1 cellular context compared by ENCODE assay signal in the genomic region with DNA sequence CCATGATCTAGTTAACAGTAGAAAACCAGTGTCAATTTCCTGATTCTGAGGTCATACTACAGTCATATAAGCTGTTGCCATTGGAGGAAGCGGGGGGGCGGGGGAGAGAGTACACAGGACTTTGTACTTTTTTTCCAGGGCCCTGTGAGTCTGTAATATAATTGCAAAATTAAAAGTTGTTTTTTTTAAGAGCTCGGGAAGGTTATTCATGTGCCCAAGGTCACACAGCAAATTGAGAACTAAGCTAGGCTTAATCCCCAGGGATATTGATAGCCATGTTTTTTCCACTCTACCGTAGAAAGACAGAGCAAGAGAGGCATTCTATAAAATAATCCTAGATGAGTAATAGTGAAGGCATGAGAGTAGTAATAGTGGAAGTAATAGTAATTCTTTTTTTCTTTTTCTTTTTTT.
A peak's percentile ranks its signal among the peaks of the same experiment; 100 is the strongest.
TF ChIP-seq lines count a peak whose summit lies in the region.

No MANE protein-coding gene starts in this region.

TF ChIP-seq in HepG2, 621 proteins besides CTCF, POLR2A, EP300 and RAD21 (continued from another document and continues in another):
- TF ChIP-seq, protein P1, sequence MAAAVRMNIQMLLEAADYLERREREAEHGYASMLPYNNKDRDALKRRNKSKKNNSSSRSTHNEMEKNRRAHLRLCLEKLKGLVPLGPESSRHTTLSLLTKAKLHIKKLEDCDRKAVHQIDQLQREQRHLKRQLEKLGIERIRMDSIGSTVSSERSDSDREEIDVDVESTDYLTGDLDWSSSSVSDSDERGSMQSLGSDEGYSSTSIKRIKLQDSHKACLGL (CRISPR knock-in tag; IDR thresholded peaks at IDR 0.05) = no peak
- TF ChIP-seq SP4 (CRISPR knock-in tag; IDR thresholded peaks at IDR 0.05) = no peak
- no peak for TF ChIP-seq KDM6A (CRISPR knock-in tag; IDR thresholded peaks at IDR 0.05; ENCODE audit: low read depth)
- TF ChIP-seq BRD4 (CRISPR knock-in tag; IDR thresholded peaks at IDR 0.05) = no peak
- no peak for TF ChIP-seq JARID2 (CRISPR knock-in tag; IDR thresholded peaks at IDR 0.05; ENCODE audit: insufficient replicate concordance)
- TF ChIP-seq ZNF878 (CRISPR knock-in tag; IDR thresholded peaks at IDR 0.05) = no peak
- no peak for TF ChIP-seq SETDB1 (CRISPR knock-in tag; IDR thresholded peaks at IDR 0.05; ENCODE audit: borderline replicate concordance)
- TF ChIP-seq FOXO4 (CRISPR knock-in tag; conservative IDR thresholded peaks at IDR 0.05) = no peak
- no peak for TF ChIP-seq ZIK1 (CRISPR knock-in tag; IDR thresholded peaks at IDR 0.05; ENCODE audit: borderline replicate concordance, low read depth)
- no peak for TF ChIP-seq NFATC3 (CRISPR knock-in tag; IDR thresholded peaks at IDR 0.05)
- no peak for TF ChIP-seq ZNF691 (CRISPR knock-in tag; IDR thresholded peaks at IDR 0.05; ENCODE audit: borderline replicate concordance, low read depth)
- no peak for TF ChIP-seq ZNF256 (CRISPR knock-in tag; conservative IDR thresholded peaks at IDR 0.05)
- TF ChIP-seq ZBTB20 (CRISPR knock-in tag; IDR thresholded peaks at IDR 0.05; ENCODE audit: borderline replicate concordance, low read depth) = no peak
- TF ChIP-seq KMT2A (CRISPR knock-in tag; IDR thresholded peaks at IDR 0.05) = no peak
- no peak for TF ChIP-seq ATM (IDR thresholded peaks at IDR 0.05; ENCODE audit: borderline replicate concordance)
- no peak for TF ChIP-seq ZNF101 (CRISPR knock-in tag; IDR thresholded peaks at IDR 0.05; ENCODE audit: borderline replicate concordance, low read depth)
- TF ChIP-seq REL (CRISPR knock-in tag; conservative IDR thresholded peaks at IDR 0.05) = no peak
- TF ChIP-seq ZNF891 (CRISPR knock-in tag; IDR thresholded peaks at IDR 0.05) = no peak
- no peak for TF ChIP-seq ZNF557 (CRISPR knock-in tag; IDR thresholded peaks at IDR 0.05)
- no peak for TF ChIP-seq ATRX (CRISPR knock-in tag; IDR thresholded peaks at IDR 0.05; ENCODE audit: borderline replicate concordance)
- no peak for TF ChIP-seq U2AF2 (IDR thresholded peaks at IDR 0.05; ENCODE audit: low read depth, low read length)
- 0 out of 2 replicates have a peak, but pooled peaks have one; percentile 13 for TF ChIP-seq SP5 (CRISPR knock-in tag; IDR thresholded peaks at IDR 0.05; ENCODE audit: borderline replicate concordance, low read depth)
- TF ChIP-seq ZBTB8A (CRISPR knock-in tag; IDR thresholded peaks at IDR 0.05; ENCODE audit: borderline replicate concordance, low read depth) = no peak
- TF ChIP-seq, protein P2, sequence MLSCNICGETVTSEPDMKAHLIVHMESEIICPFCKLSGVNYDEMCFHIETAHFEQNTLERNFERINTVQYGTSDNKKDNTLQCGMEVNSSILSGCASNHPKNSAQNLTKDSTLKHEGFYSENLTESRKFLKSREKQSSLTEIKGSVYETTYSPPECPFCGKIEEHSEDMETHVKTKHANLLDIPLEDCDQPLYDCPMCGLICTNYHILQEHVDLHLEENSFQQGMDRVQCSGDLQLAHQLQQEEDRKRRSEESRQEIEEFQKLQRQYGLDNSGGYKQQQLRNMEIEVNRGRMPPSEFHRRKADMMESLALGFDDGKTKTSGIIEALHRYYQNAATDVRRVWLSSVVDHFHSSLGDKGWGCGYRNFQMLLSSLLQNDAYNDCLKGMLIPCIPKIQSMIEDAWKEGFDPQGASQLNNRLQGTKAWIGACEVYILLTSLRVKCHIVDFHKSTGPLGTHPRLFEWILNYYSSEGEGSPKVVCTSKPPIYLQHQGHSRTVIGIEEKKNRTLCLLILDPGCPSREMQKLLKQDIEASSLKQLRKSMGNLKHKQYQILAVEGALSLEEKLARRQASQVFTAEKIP (CRISPR knock-in tag; IDR thresholded peaks at IDR 0.05; ENCODE audit: borderline replicate concordance) = no peak
- TF ChIP-seq HNF4A (CRISPR knock-in tag; IDR thresholded peaks at IDR 0.05) = peak; percentile 56; the same call in 1 of the 2 replicates
- TF ChIP-seq, protein P3, sequence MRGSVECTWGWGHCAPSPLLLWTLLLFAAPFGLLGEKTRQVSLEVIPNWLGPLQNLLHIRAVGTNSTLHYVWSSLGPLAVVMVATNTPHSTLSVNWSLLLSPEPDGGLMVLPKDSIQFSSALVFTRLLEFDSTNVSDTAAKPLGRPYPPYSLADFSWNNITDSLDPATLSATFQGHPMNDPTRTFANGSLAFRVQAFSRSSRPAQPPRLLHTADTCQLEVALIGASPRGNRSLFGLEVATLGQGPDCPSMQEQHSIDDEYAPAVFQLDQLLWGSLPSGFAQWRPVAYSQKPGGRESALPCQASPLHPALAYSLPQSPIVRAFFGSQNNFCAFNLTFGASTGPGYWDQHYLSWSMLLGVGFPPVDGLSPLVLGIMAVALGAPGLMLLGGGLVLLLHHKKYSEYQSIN (CRISPR knock-in tag; IDR thresholded peaks at IDR 0.05; ENCODE audit: borderline replicate concordance) = no peak
- no peak for TF ChIP-seq ZFP37 (CRISPR knock-in tag; IDR thresholded peaks at IDR 0.05; ENCODE audit: borderline replicate concordance)
- TF ChIP-seq ARID4A (CRISPR knock-in tag; IDR thresholded peaks at IDR 0.05; ENCODE audit: borderline replicate concordance) = no peak
- TF ChIP-seq CENPX (CRISPR knock-in tag; IDR thresholded peaks at IDR 0.05) = no peak
- TF ChIP-seq ZNF792 (CRISPR knock-in tag; IDR thresholded peaks at IDR 0.05) = no peak
- peak; percentile 36 for TF ChIP-seq CREM (IDR thresholded peaks at IDR 0.05)
- TF ChIP-seq CREM (CRISPR knock-in tag; IDR thresholded peaks at IDR 0.05) = no peak
- TF ChIP-seq ZNF558 (CRISPR knock-in tag; IDR thresholded peaks at IDR 0.05; ENCODE audit: borderline replicate concordance) = no peak
- TF ChIP-seq ZNF121 (CRISPR knock-in tag; IDR thresholded peaks at IDR 0.05) = no peak
- TF ChIP-seq TRIM24 (CRISPR knock-in tag; IDR thresholded peaks at IDR 0.05) = no peak
- TF ChIP-seq GPN1 (CRISPR knock-in tag; IDR thresholded peaks at IDR 0.05; ENCODE audit: borderline replicate concordance) = no peak
- TF ChIP-seq, protein P4, sequence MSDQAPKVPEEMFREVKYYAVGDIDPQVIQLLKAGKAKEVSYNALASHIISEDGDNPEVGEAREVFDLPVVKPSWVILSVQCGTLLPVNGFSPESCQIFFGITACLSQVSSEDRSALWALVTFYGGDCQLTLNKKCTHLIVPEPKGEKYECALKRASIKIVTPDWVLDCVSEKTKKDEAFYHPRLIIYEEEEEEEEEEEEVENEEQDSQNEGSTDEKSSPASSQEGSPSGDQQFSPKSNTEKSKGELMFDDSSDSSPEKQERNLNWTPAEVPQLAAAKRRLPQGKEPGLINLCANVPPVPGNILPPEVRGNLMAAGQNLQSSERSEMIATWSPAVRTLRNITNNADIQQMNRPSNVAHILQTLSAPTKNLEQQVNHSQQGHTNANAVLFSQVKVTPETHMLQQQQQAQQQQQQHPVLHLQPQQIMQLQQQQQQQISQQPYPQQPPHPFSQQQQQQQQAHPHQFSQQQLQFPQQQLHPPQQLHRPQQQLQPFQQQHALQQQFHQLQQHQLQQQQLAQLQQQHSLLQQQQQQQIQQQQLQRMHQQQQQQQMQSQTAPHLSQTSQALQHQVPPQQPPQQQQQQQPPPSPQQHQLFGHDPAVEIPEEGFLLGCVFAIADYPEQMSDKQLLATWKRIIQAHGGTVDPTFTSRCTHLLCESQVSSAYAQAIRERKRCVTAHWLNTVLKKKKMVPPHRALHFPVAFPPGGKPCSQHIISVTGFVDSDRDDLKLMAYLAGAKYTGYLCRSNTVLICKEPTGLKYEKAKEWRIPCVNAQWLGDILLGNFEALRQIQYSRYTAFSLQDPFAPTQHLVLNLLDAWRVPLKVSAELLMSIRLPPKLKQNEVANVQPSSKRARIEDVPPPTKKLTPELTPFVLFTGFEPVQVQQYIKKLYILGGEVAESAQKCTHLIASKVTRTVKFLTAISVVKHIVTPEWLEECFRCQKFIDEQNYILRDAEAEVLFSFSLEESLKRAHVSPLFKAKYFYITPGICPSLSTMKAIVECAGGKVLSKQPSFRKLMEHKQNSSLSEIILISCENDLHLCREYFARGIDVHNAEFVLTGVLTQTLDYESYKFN (CRISPR knock-in tag; conservative IDR thresholded peaks at IDR 0.05) = peak; percentile 38; the same call in 1 of the 2 replicates
- no peak for TF ChIP-seq ZBTB42 (CRISPR knock-in tag; IDR thresholded peaks at IDR 0.05)
- TF ChIP-seq ZNF501 (CRISPR knock-in tag; IDR thresholded peaks at IDR 0.05) = no peak
- TF ChIP-seq, protein P5, sequence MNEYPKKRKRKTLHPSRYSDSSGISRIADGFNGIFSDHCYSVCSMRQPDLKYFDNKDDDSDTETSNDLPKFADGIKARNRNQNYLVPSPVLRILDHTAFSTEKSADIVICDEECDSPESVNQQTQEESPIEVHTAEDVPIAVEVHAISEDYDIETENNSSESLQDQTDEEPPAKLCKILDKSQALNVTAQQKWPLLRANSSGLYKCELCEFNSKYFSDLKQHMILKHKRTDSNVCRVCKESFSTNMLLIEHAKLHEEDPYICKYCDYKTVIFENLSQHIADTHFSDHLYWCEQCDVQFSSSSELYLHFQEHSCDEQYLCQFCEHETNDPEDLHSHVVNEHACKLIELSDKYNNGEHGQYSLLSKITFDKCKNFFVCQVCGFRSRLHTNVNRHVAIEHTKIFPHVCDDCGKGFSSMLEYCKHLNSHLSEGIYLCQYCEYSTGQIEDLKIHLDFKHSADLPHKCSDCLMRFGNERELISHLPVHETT (CRISPR knock-in tag; conservative IDR thresholded peaks at IDR 0.05) = no peak
- TF ChIP-seq SNAI1 (CRISPR knock-in tag; IDR thresholded peaks at IDR 0.05; ENCODE audit: borderline replicate concordance) = no peak
- TF ChIP-seq THAP9 (CRISPR knock-in tag; IDR thresholded peaks at IDR 0.05; ENCODE audit: borderline replicate concordance) = no peak
- TF ChIP-seq NCOA2 (CRISPR knock-in tag; IDR thresholded peaks at IDR 0.05) = no peak
- no peak for TF ChIP-seq NFKB2 (CRISPR knock-in tag; IDR thresholded peaks at IDR 0.05; ENCODE audit: borderline replicate concordance)
- 0 out of 2 replicates have a peak, but pooled peaks have one; percentile 21 for TF ChIP-seq GATAD2A (CRISPR knock-in tag; IDR thresholded peaks at IDR 0.05)
- no peak for TF ChIP-seq NONO (IDR thresholded peaks at IDR 0.05)
- TF ChIP-seq NONO (CRISPR knock-in tag; conservative IDR thresholded peaks at IDR 0.05) = no peak
